In the genomic region with DNA sequence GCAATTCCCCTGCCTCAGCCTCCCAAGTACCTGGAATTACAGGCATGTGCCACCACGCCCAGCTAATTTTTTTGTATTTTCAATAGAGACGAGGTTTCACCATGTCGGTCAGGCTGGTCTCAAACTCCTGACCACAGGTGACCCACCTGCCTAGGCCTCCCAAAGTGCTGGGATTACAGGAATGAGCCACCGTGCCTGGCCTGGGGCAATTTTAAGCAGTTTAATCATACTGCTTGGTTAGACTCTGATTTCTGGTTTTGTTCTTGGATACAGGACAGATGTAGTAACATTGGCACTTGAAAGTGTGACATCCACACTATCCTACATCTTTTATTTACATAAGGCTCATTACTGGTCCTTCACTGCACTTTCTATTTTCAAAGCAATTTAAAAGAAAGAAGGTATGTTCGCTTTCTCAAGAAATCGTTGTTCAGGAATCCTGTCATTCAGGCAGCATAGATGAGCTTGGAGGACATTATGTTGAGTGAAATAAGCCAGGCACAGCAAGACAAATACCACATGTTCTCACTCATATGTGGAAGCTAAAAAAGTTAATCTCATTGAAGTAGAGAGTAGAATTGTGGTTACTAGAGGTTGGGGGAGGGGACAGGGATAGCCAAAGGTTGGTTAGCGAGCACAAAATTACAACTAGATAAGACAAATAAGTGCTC, we compare ENCODE assay signal across 23 cellular contexts. TPM values are rescaled to one million over a fixed set of nuclear protein-coding genes. Genes with fewer than 3 reads are reported as not detected.
A peak's percentile ranks its signal among the peaks of the same experiment; 100 is the strongest.
DNase-seq lines count a peak whose midpoint lies in the region; ATAC-seq and TF ChIP-seq lines count a peak whose summit lies in the region.
"Had no signal": no experiment of that assay in that cellular context is flagged by ENCODE, and none has a peak within 500 bp of the region (broad histone marks: within the 10 kb centered on the region; RNA-seq: fewer than 3 reads in every experiment).

No MANE protein-coding gene starts in this region.

- 83 to 84% methylated on average over 7 of the region's 7 CpGs for WGBS in tibial nerve, 2 donors

- no peak for ATAC-seq in left cardiac atrium
- no peak for ATAC-seq in WTC11
- ATAC-seq: activated CD8-positive, alpha-beta T cell treated with anti-CD3 and anti-CD28 coated beads for 36 hours; mucosa of descending colon had no signal

- H3K9me3 ChIP-seq in left ventricle myocardium inferior (replicated peaks) = no peaks in the 10 kb centered on the region
- no peaks in the 10 kb centered on the region for H3K9me3 ChIP-seq in tibial nerve
- H3K9me3 ChIP-seq: breast epithelium, mucosa of descending colon, upper lobe of left lung had no signal

- H3K4me1 Mint-ChIP-seq in WTC11 = peaks cover 56% of the 10 kb centered on the region
- H3K4me1 Mint-ChIP-seq in mesothelial cell of epicardium = peaks cover 60% of the 10 kb centered on the region

- no peaks in the 10 kb centered on the region; the same call in 1 of the 2 replicates for H3K36me3 Mint-ChIP-seq in WTC11
- H3K36me3 Mint-ChIP-seq in mesothelial cell of epicardium = peaks cover 2% of the 10 kb centered on the region
- H3K36me3 Mint-ChIP-seq: CD14-positive monocyte had no signal

- DNase-seq in left ventricle myocardium inferior (no peak), left cardiac atrium (no peak), WTC11 (ENCODE audit: low spot score) (no peak), mesothelial cell of epicardium (ENCODE audit: low spot score in 2 of 2, unreplicated experiment in 2 of 2) (no peak), tibial nerve (ENCODE audit: low spot score in 2 of 2) (no peak), GM19240 (ENCODE audit: insufficient read length, low spot score) (no peak), NCI-H1930 (lab: John Stamatoyannopoulos, UW) (no peak), NOMO-1 treated with DMSO at 0.1 percent for 48 hours (lab: John Stamatoyannopoulos, UW; ENCODE audit: unreplicated experiment) (no peak)
- DNase-seq: activated CD8-positive, alpha-beta T cell treated with anti-CD3 and anti-CD28 coated beads for 36 hours; activated gamma-delta T cell treated with Interleukin-2 at 50 U/mL for 16 hours; dermis blood vessel endothelial cell; GOT3; head of caudate nucleus; mucosa of descending colon; NCI-H1048; NCI-H187 treated with DMSO at 0.1 percent for 48 hours; NCI-H226; RPMI8226; stimulated activated CD4-positive, alpha-beta T cell treated with anti-CD3 and anti-CD28 coated beads, Interleukin-4, amount 100 ng/mL, for 4 hours; upper lobe of left lung had no signal

- H3K27me3 ChIP-seq in left ventricle myocardium inferior (ENCODE audit: low read depth) = no peaks in the 10 kb centered on the region
- H3K27me3 ChIP-seq in tibial nerve = no peaks in the 10 kb centered on the region
- H3K27me3 ChIP-seq: breast epithelium had no signal

- peak overlapping the region; percentile 98 for H3K27ac ChIP-seq in left ventricle myocardium inferior (replicated peaks)
- H3K27ac ChIP-seq in tibial nerve = no peak overlapping the region
- H3K27ac ChIP-seq: breast epithelium, upper lobe of left lung had no signal

- H3K27me3 Mint-ChIP-seq in WTC11 (ENCODE audit: low read depth) (no peaks in the 10 kb centered on the region), mesothelial cell of epicardium (ENCODE audit: low read depth) (no peaks in the 10 kb centered on the region)

- H3K4me1 ChIP-seq in left ventricle myocardium inferior = peaks cover 89% of the 10 kb centered on the region
- peaks cover 0 to 57% (median 4%) of the 10 kb centered on the region in 4 donors for H3K4me1 ChIP-seq in tibial nerve
- H3K4me1 ChIP-seq: breast epithelium had no signal

- intact Hi-C loops in left ventricle myocardium inferior (cut with micrococcal nuclease) (loop anchor here (10.0 kb wide), 1 partner anchor 718 kb away; no protein-coding TSS in a partner anchor), left cardiac atrium (cut with DNase I) (loop anchor here in 1 of 2 donors (10.0 kb wide), 1 partner anchor 202 kb away; no protein-coding TSS in a partner anchor)

- no peaks in the 10 kb centered on the region for H3K36me3 ChIP-seq in left ventricle myocardium inferior
- no peaks in the 10 kb centered on the region for H3K36me3 ChIP-seq in tibial nerve
- H3K36me3 ChIP-seq: breast epithelium, upper lobe of left lung had no signal

- POLR2A ChIA-PET in WTC11 (lab: Charles Lee) = interaction anchor here (1.9 kb wide), 1 partner anchor 9 kb away, joined by 6 read pairs; no protein-coding TSS in a partner anchor

- no peaks in the 10 kb centered on the region for H3K9me3 Mint-ChIP-seq in WTC11
- H3K9me3 Mint-ChIP-seq in mesothelial cell of epicardium = no peaks in the 10 kb centered on the region
- H3K9me3 Mint-ChIP-seq: activated CD8-positive, alpha-beta T cell treated with anti-CD3 and anti-CD28 coated beads for 36 hours; stimulated activated naive CD8-positive, alpha-beta T cell treated with anti-CD3 and anti-CD28 coated beads, Interleukin-15, Interleukin-2, amounts not matched to agents 100 ng/mL and 50 ng/mL, for 24 hours had no signal

- no peak for TF ChIP-seq EP300 in tibial nerve (IDR thresholded peaks at IDR 0.05)

- CTCF ChIA-PET in WTC11 (lab: Charles Lee) = interaction anchor here (1.4 to 1.6 kb wide), 3 partner anchors 81 to 722 kb away, joined by 4 to 6 read pairs (median 5); no protein-coding TSS in a partner anchor

- H3K4me3 Mint-ChIP-seq in WTC11 = no peak overlapping the region
- peak overlapping the region; percentile 1 for H3K4me3 Mint-ChIP-seq in mesothelial cell of epicardium
- H3K4me3 Mint-ChIP-seq: activated CD8-positive, alpha-beta T cell treated with anti-CD3 and anti-CD28 coated beads for 36 hours; stimulated activated naive CD8-positive, alpha-beta T cell treated with anti-CD3 and anti-CD28 coated beads, Interleukin-15, Interleukin-2, amounts not matched to agents 100 ng/mL and 50 ng/mL, for 24 hours had no signal

- TF ChIP-seq CTCF in left ventricle myocardium inferior (IDR thresholded peaks at IDR 0.05; ENCODE audit: borderline replicate concordance) (no peak), WTC11 (IDR thresholded peaks at IDR 0.05) (no peak), mesothelial cell of epicardium (IDR thresholded peaks at IDR 0.05; ENCODE audit: unreplicated experiment) (no peak), tibial nerve (IDR thresholded peaks at IDR 0.05) (no peak)

- H3K27ac Mint-ChIP-seq in WTC11 (peak overlapping the region; percentile 17; the same call in 1 of the 2 replicates), mesothelial cell of epicardium (peak overlapping the region; percentile 39)
- H3K27ac Mint-ChIP-seq: activated CD8-positive, alpha-beta T cell treated with anti-CD3 and anti-CD28 coated beads for 36 hours; CD14-positive monocyte; stimulated activated naive CD8-positive, alpha-beta T cell treated with anti-CD3 and anti-CD28 coated beads, Interleukin-15, Interleukin-2, amounts not matched to agents 100 ng/mL and 50 ng/mL, for 24 hours had no signal

- TF ChIP-seq POLR2A in tibial nerve (IDR thresholded peaks at IDR 0.05) = no peak

- H3K4me3 ChIP-seq in left ventricle myocardium inferior = peak overlapping the region; percentile 95
- H3K4me3 ChIP-seq in tibial nerve = no peak overlapping the region
- H3K4me3 ChIP-seq: breast epithelium, mucosa of descending colon, upper lobe of left lung had no signal

TF ChIP-seq in WTC11, 78 proteins besides CTCF, POLR2A, EP300 and RAD21:
- TF ChIP-seq, protein P1, sequence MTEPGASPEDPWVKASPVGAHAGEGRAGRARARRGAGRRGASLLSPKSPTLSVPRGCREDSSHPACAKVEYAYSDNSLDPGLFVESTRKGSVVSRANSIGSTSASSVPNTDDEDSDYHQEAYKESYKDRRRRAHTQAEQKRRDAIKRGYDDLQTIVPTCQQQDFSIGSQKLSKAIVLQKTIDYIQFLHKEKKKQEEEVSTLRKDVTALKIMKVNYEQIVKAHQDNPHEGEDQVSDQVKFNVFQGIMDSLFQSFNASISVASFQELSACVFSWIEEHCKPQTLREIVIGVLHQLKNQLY (CRISPR knock-in tag; IDR thresholded peaks at IDR 0.05) = no peak
- no peak for TF ChIP-seq CREB1 (CRISPR knock-in tag; IDR thresholded peaks at IDR 0.05)

RNA-seq across cellular contexts. Expression of gene NUAK1, which starts 4.0 kb away (rescaled TPM):
- total RNA-seq in left ventricle myocardium inferior (42.1 TPM), left cardiac atrium (10 to 100 TPM; 20.4 to 40.1 TPM), WTC11 (2021) (10.3 to 15.9 TPM (median 12.3 TPM) in 3 replicates), mesothelial cell of epicardium (23.4 to 27.0 TPM (median 25.1 TPM) in 3 replicates), tibial nerve (10 to 100 TPM; 32.0 to 47.9 (median 33.5) TPM)
- total RNA-seq: activated CD8-positive, alpha-beta T cell treated with anti-CD3 and anti-CD28 coated beads for 36 hours had no signal
